32 cellular contexts compared by ENCODE assay signal in the genomic region with DNA sequence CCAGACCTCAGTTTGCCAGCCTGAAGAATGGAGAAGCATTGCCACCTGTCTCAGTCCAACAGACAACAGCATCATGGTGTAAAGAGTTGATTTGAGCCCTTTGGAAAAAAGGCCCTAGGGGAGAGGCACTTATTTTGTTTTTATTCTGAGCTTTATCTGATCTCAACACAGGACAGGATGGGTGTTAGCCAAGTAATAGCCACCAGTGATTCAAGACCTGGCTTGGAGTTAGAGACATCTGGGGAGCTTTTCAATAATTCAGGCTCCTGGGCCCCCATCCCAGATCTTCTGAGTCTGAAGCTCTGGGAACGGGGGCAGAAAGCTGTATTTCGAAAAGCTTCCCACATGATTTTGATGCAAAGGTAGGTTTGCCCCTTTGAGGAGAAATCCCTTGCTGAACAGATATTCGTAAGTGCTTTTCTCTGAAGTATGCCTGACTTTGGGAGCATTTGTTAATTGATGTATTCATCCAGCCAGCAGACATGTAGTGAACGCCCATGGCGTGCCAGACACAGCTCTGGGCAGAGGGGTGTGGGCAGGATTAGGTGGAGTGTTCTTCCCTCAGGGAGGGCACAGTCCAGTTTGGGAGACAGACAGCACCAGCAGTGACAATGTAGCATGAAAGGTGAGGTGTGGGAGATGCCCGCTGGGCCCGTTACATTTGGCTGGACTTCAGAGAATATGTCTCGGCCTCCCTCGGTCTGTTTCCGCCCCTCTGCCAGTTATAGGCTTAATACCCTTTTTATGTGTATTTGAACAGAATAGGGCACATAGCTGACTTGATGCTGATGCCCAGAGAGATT.
A peak's percentile ranks its signal among the peaks of the same experiment; 100 is the strongest.
DNase-seq lines count a peak whose midpoint lies in the region; ATAC-seq and TF ChIP-seq lines count a peak whose summit lies in the region.
"Had no signal": no experiment of that assay in that cellular context is flagged by ENCODE, and none has a peak within 500 bp of the region (broad histone marks: within the 10 kb centered on the region; RNA-seq: fewer than 3 reads in every experiment).

No MANE protein-coding gene starts in this region.

- H3K4me1 ChIP-seq in HEK293 (ENCODE audit: control insufficient read depth, insufficient read depth, low read length): 0 out of 2 replicates have a peak, but pooled peaks cover 5% of the 10 kb centered on the region
- H3K4me1 ChIP-seq: A549 had no signal

- POLR2A ChIA-PET in HEK293 (lab: Yijun Ruan, JAX): no interaction called here
- POLR2A ChIA-PET in CD4-positive, alpha-beta T cell (lab: Charles Lee): no interaction called here

- H3K36me3 ChIP-seq in HEK293 (ENCODE audit: control insufficient read depth in 2 of 2, insufficient read depth in 1 of 2, low read length in 2 of 2): no peaks in the 10 kb centered on the region
- H3K36me3 ChIP-seq: gastrocnemius medialis, spleen had no signal

- peak; percentile 21 for DNase-seq in AG10803 (ENCODE audit: low read depth)
- peak; percentile 22 for DNase-seq in chondrocyte (ENCODE audit: low spot score)
- no peak for DNase-seq in nephron progenitor cell
- no peak for DNase-seq in activated CD8-positive, alpha-beta memory T cell treated with anti-CD3 and anti-CD28 coated beads for 24 hours
- DNase-seq in CD4-positive, alpha-beta T cell: no peak
- DNase-seq: activated CD8-positive, alpha-beta T cell treated with anti-CD3 and anti-CD28 coated beads for 36 hours; activated effector memory CD4-positive, alpha-beta T cell treated with Interleukin-2 at 50 U/mL for 16 hours; CD8-positive, alpha-beta T cell; central memory CD4-positive, alpha-beta T cell; endodermal cell; gastrocnemius medialis; HCEC 1CT; Karpas-422; kidney glomerular epithelial cell; NCI-H1417; NCI-H2081; NCI-H524 treated with DMSO at 0.1 percent for 48 hours; NK-92 treated with Interleukin-12 subunit alpha and Interleukin-12 subunit beta, amount 100 ng/mL, for 24 hours; PC-3; spleen; stimulated activated CD4-positive, alpha-beta T cell treated with anti-CD3 and anti-CD28 coated beads, Interleukin-2, amount 100 ng/mL, for 24 hours; SW 1271; testis had no signal

- no peaks in the 10 kb centered on the region for H3K27me3 ChIP-seq in CD4-positive, alpha-beta T cell (ENCODE audit: control insufficient read depth, insufficient read depth, low read length)
- H3K27me3 ChIP-seq: gastrocnemius medialis, right lobe of liver, testis had no signal

- TF ChIP-seq CTCF in AG10803 (conservative IDR thresholded peaks at IDR 0.05; ENCODE audit: low read length) (no peak), HEK293 (tag by site-specific recombination; IDR thresholded peaks at IDR 0.05) (no peak), chondrocyte (IDR thresholded peaks at IDR 0.05) (no peak), nephron (IDR thresholded peaks at IDR 0.05; ENCODE audit: unreplicated experiment in 3 of 3) (no peak), nephron progenitor cell (IDR thresholded peaks at IDR 0.05) (no peak)
- no peak for TF ChIP-seq CTCF in CD4-positive, alpha-beta T cell (IDR thresholded peaks at IDR 0.05)

- no peaks in the 10 kb centered on the region for H3K27me3 Mint-ChIP-seq in chondrocyte (ENCODE audit: low read depth)
- peaks cover 12% of the 10 kb centered on the region for H3K27me3 Mint-ChIP-seq in nephron (ENCODE audit: low read depth)
- peaks cover 7% of the 10 kb centered on the region for H3K27me3 Mint-ChIP-seq in nephron progenitor cell (ENCODE audit: low read depth, poor library complexity)
- H3K27me3 Mint-ChIP-seq in CD4-positive, alpha-beta T cell: peaks cover 24% of the 10 kb centered on the region

- ATAC-seq in GM19324 (IDR thresholded peaks at IDR 0.05; ENCODE audit: low FRiP score, unreplicated experiment): no peak
- ATAC-seq in CD4-positive, alpha-beta T cell (ENCODE audit: poor library complexity): no peak
- ATAC-seq: A549; activated CD8-positive, alpha-beta T cell treated with anti-CD3 and anti-CD28 coated beads for 36 hours; CD8-positive, alpha-beta T cell; esophagus mucosa; PC-3 had no signal

- CTCF ChIA-PET in HEK293 (lab: Yijun Ruan, JAX): interaction anchor here (1.0 to 1.4 kb wide), 4 partner anchors 14 to 150 kb away, joined by 3 to 7 read pairs (median 5); no protein-coding TSS in a partner anchor
- CTCF ChIA-PET in CD4-positive, alpha-beta T cell (lab: Charles Lee): no interaction called here

- H3K4me3 ChIP-seq in AG10803 (ENCODE audit: low read length): no peak overlapping the region
- no peak overlapping the region for H3K4me3 ChIP-seq in HEK293 (ENCODE audit: low read depth, low read length)
- H3K4me3 ChIP-seq: A549, gastrocnemius medialis, right lobe of liver, spleen, testis had no signal

- H3K4me1 Mint-ChIP-seq in chondrocyte (ENCODE audit: low read depth) (peaks cover 52% of the 10 kb centered on the region), nephron (peaks cover 85% of the 10 kb centered on the region), nephron progenitor cell (peaks cover 92% of the 10 kb centered on the region)
- H3K4me1 Mint-ChIP-seq in CD4-positive, alpha-beta T cell (ENCODE audit: low read depth): no peaks in the 10 kb centered on the region

- H3K4me3 Mint-ChIP-seq in chondrocyte (ENCODE audit: unreplicated experiment) (no peak overlapping the region), nephron (peak overlapping the region in 2 of 3 experiments; percentile 4 to 61), nephron progenitor cell (no peak overlapping the region)
- H3K4me3 Mint-ChIP-seq in CD4-positive, alpha-beta T cell: no peak overlapping the region
- H3K4me3 Mint-ChIP-seq: activated CD8-positive, alpha-beta T cell treated with anti-CD3 and anti-CD28 coated beads for 36 hours; activated naive CD8-positive, alpha-beta T cell; CD8-positive, alpha-beta T cell; endodermal cell; stimulated activated naive CD8-positive, alpha-beta T cell treated with anti-CD3 and anti-CD28 coated beads, Interleukin-15, Interleukin-2, amounts not matched to agents 100 ng/mL and 50 ng/mL, for 24 hours had no signal

- no peak overlapping the region for H3K27ac ChIP-seq in HEK293 (ENCODE audit: extremely low read depth, low read depth, low read length)
- no peak overlapping the region for H3K27ac ChIP-seq in CD4-positive, alpha-beta T cell (ENCODE audit: low read depth, low read length)
- H3K27ac ChIP-seq: A549, gastrocnemius medialis, right lobe of liver, testis had no signal

- H3K9me3 ChIP-seq in HEK293 (ENCODE audit: control insufficient read depth, insufficient read depth, low read depth, low read length): no peaks in the 10 kb centered on the region
- H3K9me3 ChIP-seq in CD4-positive, alpha-beta T cell (ENCODE audit: control insufficient read depth, low read length): no peaks in the 10 kb centered on the region
- H3K9me3 ChIP-seq: A549, gastrocnemius medialis, right lobe of liver, spleen, testis had no signal

- H3K36me3 Mint-ChIP-seq in chondrocyte (ENCODE audit: low read depth) (peaks cover 2% of the 10 kb centered on the region), nephron (ENCODE audit: low read depth) (peaks cover 12% of the 10 kb centered on the region), nephron progenitor cell (ENCODE audit: low read depth) (peaks cover 7% of the 10 kb centered on the region)
- no peaks in the 10 kb centered on the region for H3K36me3 Mint-ChIP-seq in CD4-positive, alpha-beta T cell (ENCODE audit: low read depth)
- H3K36me3 Mint-ChIP-seq: activated naive CD8-positive, alpha-beta T cell; CD8-positive, alpha-beta T cell had no signal

- no peaks in the 10 kb centered on the region for H3K9me3 Mint-ChIP-seq in chondrocyte (ENCODE audit: low read depth)
- peaks cover 6% of the 10 kb centered on the region for H3K9me3 Mint-ChIP-seq in nephron
- H3K9me3 Mint-ChIP-seq in nephron progenitor cell: peaks cover 5% of the 10 kb centered on the region
- H3K9me3 Mint-ChIP-seq in CD4-positive, alpha-beta T cell: no peaks in the 10 kb centered on the region
- H3K9me3 Mint-ChIP-seq: activated CD8-positive, alpha-beta T cell treated with anti-CD3 and anti-CD28 coated beads for 36 hours; CD8-positive, alpha-beta T cell; endodermal cell; stimulated activated naive CD8-positive, alpha-beta T cell treated with anti-CD3 and anti-CD28 coated beads, Interleukin-15, Interleukin-2, amounts not matched to agents 100 ng/mL and 50 ng/mL, for 24 hours had no signal

- intact Hi-C loops in CD4-positive, alpha-beta T cell (cut with DNase I, micrococcal nuclease): no loop called here

- H3K27ac Mint-ChIP-seq in chondrocyte (ENCODE audit: unreplicated experiment): no peak overlapping the region
- H3K27ac Mint-ChIP-seq in nephron: peak overlapping the region; percentile 77 to 92 (median 88)
- H3K27ac Mint-ChIP-seq in nephron progenitor cell: no peak overlapping the region
- no peak overlapping the region for H3K27ac Mint-ChIP-seq in CD4-positive, alpha-beta T cell
- H3K27ac Mint-ChIP-seq: activated CD8-positive, alpha-beta T cell treated with anti-CD3 and anti-CD28 coated beads for 36 hours; activated naive CD8-positive, alpha-beta T cell; CD8-positive, alpha-beta T cell; progenitor cell of endocrine pancreas; stimulated activated naive CD8-positive, alpha-beta T cell treated with anti-CD3 and anti-CD28 coated beads, Interleukin-15, Interleukin-2, amounts not matched to agents 100 ng/mL and 50 ng/mL, for 24 hours had no signal

TF ChIP-seq in HEK293, 187 proteins besides CTCF, POLR2A, EP300 and RAD21:
- TF ChIP-seq, protein P1, sequence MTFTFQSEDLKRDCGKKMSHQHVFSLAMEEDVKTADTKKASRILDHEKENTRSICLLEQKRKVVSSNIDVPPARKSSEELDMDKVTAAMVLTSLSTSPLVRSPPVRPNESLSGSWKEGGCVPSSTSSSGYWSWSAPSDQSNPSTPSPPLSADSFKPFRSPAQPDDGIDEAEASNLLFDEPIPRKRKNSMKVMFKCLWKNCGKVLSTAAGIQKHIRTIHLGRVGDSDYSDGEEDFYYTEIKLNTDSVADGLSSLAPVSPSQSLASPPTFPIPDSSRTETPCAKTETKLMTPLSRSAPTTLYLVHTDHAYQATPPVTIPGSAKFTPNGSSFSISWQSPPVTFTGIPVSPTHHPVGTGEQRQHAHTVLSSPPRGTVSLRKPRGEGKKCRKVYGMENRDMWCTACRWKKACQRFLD (tag by site-specific recombination; IDR thresholded peaks at IDR 0.05): no peak
- peak; percentile 59 for TF ChIP-seq ZBTB20 (tag by site-specific recombination; IDR thresholded peaks at IDR 0.05)

Comparison
In these comparisons a context has a peak if more than half of its experiments do, and no peak if none do; other contexts are left out.
1. DNase-seq: peak in AG10803 (single experiment) and chondrocyte (single experiment); none in nephron progenitor cell (single experiment), activated CD8-positive, alpha-beta memory T cell treated with anti-CD3 and anti-CD28 coated beads for 24 hours (single experiment) and CD4-positive, alpha-beta T cell (0 of 10).
2. H3K27ac Mint-ChIP-seq: peak in nephron (3 of 3); none in chondrocyte (single experiment), nephron progenitor cell (single experiment) and CD4-positive, alpha-beta T cell (single experiment).
3. H3K4me3 Mint-ChIP-seq: peak in nephron (2 of 3); none in chondrocyte (single experiment), nephron progenitor cell (single experiment) and CD4-positive, alpha-beta T cell (single experiment).